In genomic region chr2:177622516-177622915, GRCh38 we compare ENCODE assay signal across 11 cellular contexts.
DNase-seq lines count a peak whose midpoint lies in the region; TF ChIP-seq lines count a peak whose summit lies in the region.
"Had no signal": no experiment of that assay in that cellular context is flagged by ENCODE, and none has a peak within 500 bp of the region (broad histone marks: within the 10 kb centered on the region; RNA-seq: fewer than 3 reads in every experiment).

No MANE protein-coding gene starts in this region.

- H3K27me3 ChIP-seq in SJCRH30 (no peaks in the 10 kb centered on the region), uterus (no peaks in the 10 kb centered on the region), MM.1S (replicated peaks; ENCODE audit: insufficient read depth, low read length) (no peaks in the 10 kb centered on the region)
- H3K27me3 ChIP-seq: BLaER1 treated with 17β-estradiol and CSF1 and Interleukin-3, amounts not matched to agents 10 nM and 100 nM; foreskin keratinocyte had no signal

- H3K36me3 ChIP-seq in SJCRH30 = no peaks in the 10 kb centered on the region
- H3K36me3 ChIP-seq in uterus = no peaks in the 10 kb centered on the region
- no peaks in the 10 kb centered on the region for H3K36me3 ChIP-seq in MM.1S (replicated peaks; ENCODE audit: insufficient read depth, low read length)
- H3K36me3 ChIP-seq: BLaER1 treated with 17β-estradiol and CSF1 and Interleukin-3, amounts not matched to agents 10 nM and 100 nM had no signal

- TF ChIP-seq CTCF in uterus (IDR thresholded peaks at IDR 0.05) (no peak), MM.1S (IDR thresholded peaks at IDR 0.05; ENCODE audit: low read length) (no peak)

- 0 out of 2 replicates have a peak, but pooled peaks cover 8% of the 10 kb centered on the region for H3K4me1 ChIP-seq in SJCRH30
- peaks cover 0 to 3% of the 10 kb centered on the region in 2 donors for H3K4me1 ChIP-seq in uterus
- H3K4me1 ChIP-seq in MM.1S (ENCODE audit: low read length) = 0 out of 2 replicates have a peak, but pooled peaks cover 10% of the 10 kb centered on the region
- H3K4me1 ChIP-seq: foreskin keratinocyte had no signal

- peak; percentile 23 for DNase-seq in 8988T
- DNase-seq in ELR (ENCODE audit: low read depth) = peak; percentile 50
- peak; percentile 73 to 80 for DNase-seq in SJCRH30
- peak; percentile 26 for DNase-seq in iPS-NIHi7 (ENCODE audit: extremely low spot score)
- DNase-seq in uterus = no peak
- no peak for DNase-seq in activated CD4-positive, alpha-beta T cell treated with anti-CD3 and anti-CD28 coated beads for 4 hours
- DNase-seq in putamen (ENCODE audit: low spot score) = no peak
- DNase-seq in MM.1S = no peak
- DNase-seq: activated T-cell treated with anti-CD3 and anti-CD28 coated beads, Interleukin-2, amount 50 U/mL, for 4 hours; foreskin keratinocyte had no signal

- peak overlapping the region; percentile 40 for H3K4me3 ChIP-seq in SJCRH30
- no peak overlapping the region for H3K4me3 ChIP-seq in uterus
- no peak overlapping the region for H3K4me3 ChIP-seq in MM.1S (ENCODE audit: low read length)
- H3K4me3 ChIP-seq: BLaER1 treated with 17β-estradiol and CSF1 and Interleukin-3, amounts not matched to agents 10 nM and 100 nM had no signal

- H3K27ac ChIP-seq in SJCRH30 = peak overlapping the region; percentile 75
- no peak overlapping the region for H3K27ac ChIP-seq in uterus
- no peak overlapping the region for H3K27ac ChIP-seq in MM.1S (ENCODE audit: low read length)
- H3K27ac ChIP-seq: BLaER1 treated with 17β-estradiol and CSF1 and Interleukin-3, amounts not matched to agents 10 nM and 100 nM; foreskin keratinocyte had no signal

- H4K20me1 ChIP-seq in MM.1S (ENCODE audit: insufficient read depth, low read length) = no peaks in the 10 kb centered on the region
- H4K20me1 ChIP-seq: BLaER1 treated with 17β-estradiol and CSF1 and Interleukin-3, amounts not matched to agents 10 nM and 100 nM had no signal

- H3K9ac ChIP-seq in MM.1S (ENCODE audit: low read length) = no peak overlapping the region
- H3K9ac ChIP-seq: BLaER1 treated with 17β-estradiol and CSF1 and Interleukin-3, amounts not matched to agents 10 nM and 100 nM had no signal

- H3K79me2 ChIP-seq in MM.1S (ENCODE audit: low read length) = no peaks in the 10 kb centered on the region

- H3K4me2 ChIP-seq in MM.1S (ENCODE audit: low read depth, low read length) = no peak overlapping the region

- H2AFZ ChIP-seq in MM.1S (ENCODE audit: low read length) = no peak overlapping the region

- H3K9me3 ChIP-seq in SJCRH30 (replicated peaks) (no peaks in the 10 kb centered on the region), uterus (no peaks in the 10 kb centered on the region), MM.1S (replicated peaks; ENCODE audit: insufficient read depth, low read length) (no peaks in the 10 kb centered on the region)

- intact Hi-C loops in uterus (cut with DNase I; ENCODE audit: low total_unique reads) = no loop called here

- H3F3A ChIP-seq in MM.1S (ENCODE audit: insufficient read depth, low read length) = no peaks in the 10 kb centered on the region

- no peaks in the 10 kb centered on the region for H3K9me2 ChIP-seq in MM.1S (replicated peaks; ENCODE audit: insufficient read depth, low read length)

- no peak for TF ChIP-seq POLR2A in uterus (IDR thresholded peaks at IDR 0.05)

Comparison
In these comparisons a context has a peak if more than half of its experiments do, and no peak if none do; other contexts are left out.
1. DNase-seq: peak in 8988T (single experiment), ELR (single experiment), SJCRH30 (2 of 2) and iPS-NIHi7 (single experiment); none in uterus (0 of 2), activated CD4-positive, alpha-beta T cell treated with anti-CD3 and anti-CD28 coated beads for 4 hours (0 of 2), putamen (single experiment) and MM.1S (single experiment).